Comparison of ENCODE assay signal across 18 cellular contexts in genomic region chr7:126685596-126685995, GRCh38.
DNase-seq lines count a peak whose midpoint lies in the region; ATAC-seq and TF ChIP-seq lines count a peak whose summit lies in the region.
"Had no signal": no experiment of that assay in that cellular context is flagged by ENCODE, and none has a peak within 500 bp of the region (broad histone marks: within the 10 kb centered on the region; RNA-seq: fewer than 3 reads in every experiment).

No MANE protein-coding gene starts in this region.

- peak overlapping the region; percentile 71 for H2BK15ac ChIP-seq in neuronal stem cell (ENCODE audit: low read length)

- no peaks in the 10 kb centered on the region for H3K27me3 Mint-ChIP-seq in stimulated activated naive CD8-positive, alpha-beta T cell treated with anti-CD3 and anti-CD28 coated beads, Interleukin-15, amount 100 ng/mL, for 72 hours
- H3K27me3 Mint-ChIP-seq: B cell; CD4-positive, CD25-positive, alpha-beta regulatory T cell had no signal

- H3K23ac ChIP-seq in neuronal stem cell (ENCODE audit: low read depth, low read length, poor library complexity), result peak overlapping the region; percentile 92

- H3K4ac ChIP-seq in neuronal stem cell (ENCODE audit: low read length), result no peak overlapping the region

- H3K4me1 Mint-ChIP-seq in stimulated activated naive CD8-positive, alpha-beta T cell treated with anti-CD3 and anti-CD28 coated beads, Interleukin-15, amount 100 ng/mL, for 72 hours, result no peaks in the 10 kb centered on the region
- H3K4me1 Mint-ChIP-seq: B cell; CD4-positive, CD25-positive, alpha-beta regulatory T cell had no signal

- H3K36me3 ChIP-seq in neuronal stem cell (replicated peaks in 1 of 2; ENCODE audit: control insufficient read depth in 2 of 2, insufficient read depth in 2 of 2, low read length in 2 of 2) (no peaks in the 10 kb centered on the region), upper lobe of right lung (no peaks in the 10 kb centered on the region)
- H3K36me3 ChIP-seq: BLaER1 had no signal

- H3K4me3 ChIP-seq in neuronal stem cell (ENCODE audit: low read length in 2 of 2) (no peak overlapping the region), upper lobe of right lung (no peak overlapping the region)
- H3K4me3 ChIP-seq: BLaER1, GM23248 had no signal

- no peak overlapping the region for H2BK5ac ChIP-seq in neuronal stem cell (ENCODE audit: low read length)

- H3K79me1 ChIP-seq in neuronal stem cell (ENCODE audit: low read depth, low read length), result peaks cover 2% of the 10 kb centered on the region

- intact Hi-C loops in upper lobe of right lung (cut with DNase I), result no loop called here

- H3K4me1 ChIP-seq in neuronal stem cell (ENCODE audit: control insufficient read depth in 2 of 2, insufficient read depth in 1 of 2, low read depth in 1 of 2, low read length in 2 of 2), result peaks cover 0 to 6% of the 10 kb centered on the region in 2 donors
- H3K4me1 ChIP-seq in upper lobe of right lung, result no peaks in the 10 kb centered on the region
- H3K4me1 ChIP-seq: BLaER1, Caco-2 had no signal

- no peak for DNase-seq in stimulated activated naive CD8-positive, alpha-beta T cell treated with anti-CD3 and anti-CD28 coated beads, Interleukin-15, amount 100 ng/mL, for 72 hours
- no peak for DNase-seq in stimulated activated naive CD8-positive, alpha-beta T cell treated with anti-CD3 and anti-CD28 coated beads, Interleukin-15, Interleukin-2, amounts not matched to agents 100 U/mL and 50 U/mL, for 24 hours
- no peak for DNase-seq in neuronal stem cell (ENCODE audit: low spot score)
- DNase-seq in upper lobe of right lung, result no peak
- no peak for DNase-seq in NCI-H1417 (lab: John Stamatoyannopoulos, UW)
- no peak for DNase-seq in HCEC 1CT
- DNase-seq: Caco-2; CD4-positive, CD25-positive, alpha-beta regulatory T cell; CD8-positive, alpha-beta T cell; DMS153; DND-41; GM23248; H7 had no signal

- peak overlapping the region; percentile 88 for H3K18ac ChIP-seq in neuronal stem cell (ENCODE audit: low read length)

- H3K27ac Mint-ChIP-seq in stimulated activated naive CD8-positive, alpha-beta T cell treated with anti-CD3 and anti-CD28 coated beads, Interleukin-15, amount 100 ng/mL, for 72 hours, result no peak overlapping the region
- H3K27ac Mint-ChIP-seq: B cell; CD4-positive, CD25-positive, alpha-beta regulatory T cell; CD8-positive, alpha-beta T cell had no signal

- H3K9me3 ChIP-seq in neuronal stem cell (replicated peaks in 1 of 2; ENCODE audit: control insufficient read depth in 2 of 2, insufficient read depth in 1 of 2, low read depth in 1 of 2, low read length in 2 of 2) (peaks cover 4 to 7% of the 10 kb centered on the region in 2 donors), upper lobe of right lung (no peaks in the 10 kb centered on the region)
- H3K9me3 ChIP-seq: Caco-2 had no signal

- H2AFZ ChIP-seq in neuronal stem cell (ENCODE audit: low read length), result no peak overlapping the region
- H2AFZ ChIP-seq: GM23248 had no signal

- H2BK120ac ChIP-seq in neuronal stem cell (ENCODE audit: low read depth, low read length), result no peak overlapping the region

- TF ChIP-seq CTCF in upper lobe of right lung (IDR thresholded peaks at IDR 0.05), result no peak

- no peak overlapping the region for H2BK12ac ChIP-seq in neuronal stem cell (ENCODE audit: low read length)

- no CpG with 5 or more reads among the region's 10 CpGs for WGBS in neuronal stem cell (ENCODE audit: extremely low coverage in 2 of 2, insufficient read length in 2 of 2, insufficient replicate concordance in 1 of 2), 2 donors

- no peak overlapping the region for H4K91ac ChIP-seq in neuronal stem cell (ENCODE audit: low read depth, low read length, poor library complexity)

- peak overlapping the region; percentile 87 for H2AK5ac ChIP-seq in neuronal stem cell (ENCODE audit: low read depth, low read length)

- H3K4me2 ChIP-seq in neuronal stem cell (ENCODE audit: insufficient read depth, low read length, poor library complexity, severe bottlenecking), result no peak overlapping the region
- H3K4me2 ChIP-seq: BLaER1 had no signal

- peak overlapping the region; percentile 59 for H3K14ac ChIP-seq in neuronal stem cell (ENCODE audit: low read length)

- no peak overlapping the region for H3K4me3 Mint-ChIP-seq in stimulated activated naive CD8-positive, alpha-beta T cell treated with anti-CD3 and anti-CD28 coated beads, Interleukin-15, amount 100 ng/mL, for 72 hours
- H3K4me3 Mint-ChIP-seq: B cell; CD4-positive, CD25-positive, alpha-beta regulatory T cell; CD8-positive, alpha-beta T cell had no signal

- no peak overlapping the region for H4K8ac ChIP-seq in neuronal stem cell (ENCODE audit: low read depth, low read length)

- H3K27ac ChIP-seq in neuronal stem cell (replicated peaks; ENCODE audit: low read length) (no peak overlapping the region), upper lobe of right lung (no peak overlapping the region)
- H3K27ac ChIP-seq: 22Rv1, BLaER1, C4-2B, GM23248 had no signal

- peak; percentile 22 for ATAC-seq in stimulated activated naive CD8-positive, alpha-beta T cell treated with anti-CD3 and anti-CD28 coated beads, Interleukin-15, amount 100 ng/mL, for 72 hours
- ATAC-seq in stimulated activated naive CD8-positive, alpha-beta T cell treated with anti-CD3 and anti-CD28 coated beads, Interleukin-15, Interleukin-2, amounts not matched to agents 100 U/mL and 50 U/mL, for 24 hours, result no peak
- ATAC-seq in upper lobe of right lung, result peak; percentile 31
- ATAC-seq: CD8-positive, alpha-beta T cell; HCT116 had no signal

- no peaks in the 10 kb centered on the region for H3K27me3 ChIP-seq in neuronal stem cell (ENCODE audit: control insufficient read depth in 3 of 3, insufficient read depth in 3 of 3, low read depth in 1 of 3, low read length in 3 of 3)
- H3K27me3 ChIP-seq in upper lobe of right lung, result no peaks in the 10 kb centered on the region
- H3K27me3 ChIP-seq: BLaER1 had no signal

- peaks cover 0 to 7% of the 10 kb centered on the region in 2 donors for H3K9me3 Mint-ChIP-seq in stimulated activated naive CD8-positive, alpha-beta T cell treated with anti-CD3 and anti-CD28 coated beads, Interleukin-15, amount 100 ng/mL, for 72 hours
- H3K9me3 Mint-ChIP-seq: CD8-positive, alpha-beta T cell had no signal

- H3K9ac ChIP-seq in neuronal stem cell (ENCODE audit: low read depth, low read length, poor library complexity), result no peak overlapping the region
- H3K9ac ChIP-seq: BLaER1, GM23248 had no signal
